21 cellular contexts compared by ENCODE assay signal in the genomic region with DNA sequence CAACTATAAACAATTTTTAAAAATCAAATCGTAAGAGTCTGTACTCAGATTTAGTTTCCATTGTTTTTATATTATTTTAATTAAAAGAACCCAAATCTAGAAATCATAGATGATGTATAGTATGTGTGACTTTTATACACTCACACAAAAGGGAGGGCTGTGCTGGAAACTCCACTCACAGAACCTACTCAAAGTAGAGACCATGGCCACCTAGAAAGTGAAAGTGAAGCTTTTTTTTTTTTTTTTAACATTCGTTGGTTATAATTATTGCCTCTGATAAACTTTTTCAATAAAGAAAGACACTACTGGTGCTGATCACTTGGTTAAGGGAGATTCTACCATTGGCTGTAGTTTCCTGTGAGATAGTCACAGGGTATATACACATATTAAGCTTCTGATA. TPM values are rescaled to one million over a fixed set of nuclear protein-coding genes. Genes with fewer than 3 reads are reported as not detected.
DNase-seq lines count a peak whose midpoint lies in the region; ATAC-seq, FAIRE-seq and TF ChIP-seq lines count a peak whose summit lies in the region.
"Had no signal": no experiment of that assay in that cellular context is flagged by ENCODE, and none has a peak within 500 bp of the region (broad histone marks: within the 10 kb centered on the region; RNA-seq: fewer than 3 reads in every experiment).

No MANE protein-coding gene starts in this region.

- SMC1A ChIA-PET in GM12878 (lab: Charles Lee; ENCODE audit: uncharacterized antibody, unreplicated experiment): interaction anchor here (1.0 to 2.8 kb wide), 7 partner anchors 8 to 307 kb away, joined by 3 to 10 read pairs (median 4); no protein-coding TSS in a partner anchor

- no peak overlapping the region for H3K27ac Mint-ChIP-seq in activated CD8-positive, alpha-beta T cell treated with anti-CD3 and anti-CD28 coated beads for 36 hours
- H3K27ac Mint-ChIP-seq in activated CD8-positive, alpha-beta T cell treated with anti-CD3 and anti-CD28 coated beads, Interleukin-2, amount 10 ng/mL, durations not matched to agents 7 days and 5 days: no peak overlapping the region
- H3K27ac Mint-ChIP-seq in CD8-positive, alpha-beta memory T cell: no peak overlapping the region

- no TSS peak for BruUV-seq in GM12878 (replicated peaks; lab: Mats Ljungman, UMichigan)

- H3K36me3 Mint-ChIP-seq in activated CD8-positive, alpha-beta T cell treated with anti-CD3 and anti-CD28 coated beads for 36 hours (ENCODE audit: low read depth): no peaks in the 10 kb centered on the region
- H3K36me3 Mint-ChIP-seq in activated CD8-positive, alpha-beta T cell treated with anti-CD3 and anti-CD28 coated beads, Interleukin-2, amount 10 ng/mL, durations not matched to agents 7 days and 5 days (ENCODE audit: low read depth): no peaks in the 10 kb centered on the region
- H3K36me3 Mint-ChIP-seq in CD8-positive, alpha-beta memory T cell: peaks cover 0 to 2% (median 0%) of the 10 kb centered on the region in 3 donors

- H3K27me3 ChIP-seq in GM12878 (replicated peaks in 1 of 2; ENCODE audit: control insufficient read depth in 2 of 2, insufficient read depth in 2 of 2, low read length in 1 of 2): no peaks in the 10 kb centered on the region
- H3K27me3 ChIP-seq in CD8-positive, alpha-beta memory T cell (ENCODE audit: insufficient read depth, low read length, poor library complexity, severe bottlenecking): no peaks in the 10 kb centered on the region

- no peaks in the 10 kb centered on the region for H3K9me3 Mint-ChIP-seq in activated CD8-positive, alpha-beta T cell treated with anti-CD3 and anti-CD28 coated beads for 36 hours
- H3K9me3 Mint-ChIP-seq in activated CD8-positive, alpha-beta T cell treated with anti-CD3 and anti-CD28 coated beads, Interleukin-2, amount 10 ng/mL, durations not matched to agents 7 days and 5 days (ENCODE audit: insufficient read depth): no peaks in the 10 kb centered on the region
- peaks cover 0 to 15% (median 6%) of the 10 kb centered on the region in 5 donors for H3K9me3 Mint-ChIP-seq in CD8-positive, alpha-beta memory T cell

- no peak for TF ChIP-seq CTCF in activated CD8-positive, alpha-beta T cell treated with anti-CD3 and anti-CD28 coated beads for 36 hours (IDR thresholded peaks at IDR 0.05)
- TF ChIP-seq CTCF in GM12878 (IDR thresholded peaks at IDR 0.05 in 2 of 3, conservative IDR thresholded peaks at IDR 0.05 in 1 of 3; ENCODE audit: control insufficient read depth in 2 of 3, extremely low read depth in 1 of 3, insufficient read depth in 1 of 3, low read depth in 3 of 3, low read length in 3 of 3): no peak

- H3K27me3 Mint-ChIP-seq in activated CD8-positive, alpha-beta T cell treated with anti-CD3 and anti-CD28 coated beads for 36 hours: no peaks in the 10 kb centered on the region
- no peaks in the 10 kb centered on the region for H3K27me3 Mint-ChIP-seq in activated CD8-positive, alpha-beta T cell treated with anti-CD3 and anti-CD28 coated beads, Interleukin-2, amount 10 ng/mL, durations not matched to agents 7 days and 5 days (ENCODE audit: low read depth)
- H3K27me3 Mint-ChIP-seq in CD8-positive, alpha-beta memory T cell: no peaks in the 10 kb centered on the region

- H3K9me3 ChIP-seq in GM12878 (replicated peaks; ENCODE audit: control insufficient read depth, insufficient read depth, low read length): no peaks in the 10 kb centered on the region; the same call in 2 of the 3 replicates
- H3K9me3 ChIP-seq in CD8-positive, alpha-beta memory T cell (ENCODE audit: low read length): no peaks in the 10 kb centered on the region

- no peak for TF ChIP-seq RAD21 in GM12878 (IDR thresholded peaks at IDR 0.05; ENCODE audit: insufficient read depth, low read depth, low read length)

- H3K36me3 ChIP-seq in GM12878 (ENCODE audit: control insufficient read depth in 2 of 2, insufficient read depth in 2 of 2, low read length in 1 of 2): no peaks in the 10 kb centered on the region
- no peaks in the 10 kb centered on the region for H3K36me3 ChIP-seq in CD8-positive, alpha-beta memory T cell (ENCODE audit: insufficient read depth, low read length)

- H3K79me2 ChIP-seq in GM12878 (ENCODE audit: control insufficient read depth, insufficient read depth, low read length): no peaks in the 10 kb centered on the region

- H3K4me3 Mint-ChIP-seq in activated CD8-positive, alpha-beta T cell treated with anti-CD3 and anti-CD28 coated beads for 36 hours: no peak overlapping the region
- H3K4me3 Mint-ChIP-seq in activated CD8-positive, alpha-beta T cell treated with anti-CD3 and anti-CD28 coated beads, Interleukin-2, amount 10 ng/mL, durations not matched to agents 7 days and 5 days: no peak overlapping the region
- H3K4me3 Mint-ChIP-seq in CD8-positive, alpha-beta memory T cell: no peak overlapping the region

- 0 out of 4 replicates have a peak, but pooled peaks of 1 of the 2 experiments have one; percentile 21 for TF ChIP-seq EP300 in GM12878 (IDR thresholded peaks at IDR 0.05; ENCODE audit: borderline replicate concordance in 1 of 2, control insufficient read depth in 1 of 2, low read depth in 2 of 2, low read length in 2 of 2)

- peaks cover 3% of the 10 kb centered on the region for H3K4me1 Mint-ChIP-seq in activated CD8-positive, alpha-beta T cell treated with anti-CD3 and anti-CD28 coated beads for 36 hours (ENCODE audit: low read depth)
- H3K4me1 Mint-ChIP-seq in activated CD8-positive, alpha-beta T cell treated with anti-CD3 and anti-CD28 coated beads, Interleukin-2, amount 10 ng/mL, durations not matched to agents 7 days and 5 days (ENCODE audit: low read depth): no peaks in the 10 kb centered on the region
- H3K4me1 Mint-ChIP-seq in CD8-positive, alpha-beta memory T cell: no peaks in the 10 kb centered on the region

- POLR2A ChIA-PET in activated CD8-positive, alpha-beta T cell treated with anti-CD3 and anti-CD28 coated beads for 36 hours (lab: Charles Lee): no interaction called here
- POLR2A ChIA-PET in activated CD8-positive, alpha-beta T cell treated with anti-CD3 and anti-CD28 coated beads, Interleukin-2, amount 10 ng/mL, durations not matched to agents 7 days and 5 days (lab: Charles Lee): no interaction called here
- POLR2A ChIA-PET in GM12878 (lab: Charles Lee): interaction anchor here (0.5 to 0.8 kb wide), 2 partner anchors 136 to 185 kb away, joined by 3 read pairs; no protein-coding TSS in a partner anchor
- POLR2A ChIA-PET in CD8-positive, alpha-beta memory T cell (lab: Charles Lee): no interaction called here

- WGBS in GM12878 (ENCODE audit: insufficient coverage, insufficient replicate concordance, low lambda C conversion rate, missing lambda C conversion rate): 30% methylated on average over 2 of the region's 2 CpGs

- H3K4me2 ChIP-seq in GM12878 (ENCODE audit: control insufficient read depth, insufficient read depth): peak overlapping the region; percentile 14; the same call in 1 of the 2 replicates

- intact Hi-C loops in activated CD8-positive, alpha-beta T cell treated with anti-CD3 and anti-CD28 coated beads for 36 hours (cut with micrococcal nuclease): no loop called here
- intact Hi-C loops in GM12878 (cut with micrococcal nuclease; ENCODE audit: unreplicated experiment): no loop called here

- peak overlapping the region; percentile 73 for H2AFZ ChIP-seq in GM12878 (ENCODE audit: control insufficient read depth, low read depth, low read length)

- H3K9ac ChIP-seq in GM12878 (ENCODE audit: control insufficient read depth, insufficient read depth, low read length): no peak overlapping the region

- no peaks in the 10 kb centered on the region for H4K20me1 ChIP-seq in GM12878 (ENCODE audit: control insufficient read depth, insufficient read depth)

- no peak for TF ChIP-seq POLR2A in GM12878 (IDR thresholded peaks at IDR 0.05; ENCODE audit: low read depth, low read length)

- in situ Hi-C loops in GM12878 (cut with MboI): no loop called here

- H3K4me3 ChIP-seq in Jurkat, Clone E6-1 (ENCODE audit: low read length): peak overlapping the region; percentile 0; the same call in 1 of the 2 replicates
- 0 out of 2 replicates have a peak overlapping the region, but pooled peaks have one; percentile 2 for H3K4me3 ChIP-seq in GM12878
- no peak overlapping the region for H3K4me3 ChIP-seq in CD8-positive, alpha-beta memory T cell (ENCODE audit: low read length)

- no peaks in the 10 kb centered on the region for H3K4me1 ChIP-seq in GM12878 (ENCODE audit: control insufficient read depth, insufficient read depth, low read length)
- H3K4me1 ChIP-seq in CD8-positive, alpha-beta memory T cell (ENCODE audit: insufficient read depth, low read length): no peaks in the 10 kb centered on the region

- CTCF ChIA-PET in activated CD8-positive, alpha-beta T cell treated with anti-CD3 and anti-CD28 coated beads for 36 hours (lab: Charles Lee): interaction anchor here (1.4 kb wide), 1 partner anchor 10 kb away, joined by 3 read pairs; no protein-coding TSS in a partner anchor
- CTCF ChIA-PET in activated CD8-positive, alpha-beta T cell treated with anti-CD3 and anti-CD28 coated beads, Interleukin-2, amount 10 ng/mL, durations not matched to agents 7 days and 5 days (lab: Charles Lee): no interaction called here
- CTCF ChIA-PET in GM12878 (lab: Yijun Ruan, JAX): interaction anchor here (1.2 kb wide), 1 partner anchor 9 kb away, joined by 3 read pairs; no protein-coding TSS in a partner anchor
- CTCF ChIA-PET in CD8-positive, alpha-beta memory T cell (lab: Charles Lee): no interaction called here

- peak; percentile 2 for DNase-seq in activated CD8-positive, alpha-beta T cell treated with anti-CD3 and anti-CD28 coated beads for 36 hours
- DNase-seq in activated CD8-positive, alpha-beta T cell treated with anti-CD3 and anti-CD28 coated beads, Interleukin-2, amount 10 ng/mL, durations not matched to agents 7 days and 5 days: no peak
- DNase-seq in Jurkat, Clone E6-1 (ENCODE audit: low read depth, low spot score): no peak
- DNase-seq in GM12878 (ENCODE audit: low read depth, low spot score): no peak
- no peak for DNase-seq in CD8-positive, alpha-beta memory T cell
- DNase-seq: C1 segment of cervical spinal cord, DMS153, EL, Karpas-422, MM.1S, NCI-H1092 treated with DMSO at 0.1 percent for 48 hours, NCI-H1694, NCI-H2107, NCI-H226, NCI-H526 treated with DMSO at 0.1 percent for 48 hours had no signal

- RAD21 ChIA-PET in GM12878 (lab: Charles Lee; ENCODE audit: unreplicated experiment): interaction anchor here (0.7 to 2.2 kb wide), 5 partner anchors 62 to 310 kb away, joined by 3 to 6 read pairs (median 4); no protein-coding TSS in a partner anchor

- no peak for ATAC-seq in activated CD8-positive, alpha-beta T cell treated with anti-CD3 and anti-CD28 coated beads for 36 hours
- ATAC-seq in activated CD8-positive, alpha-beta T cell treated with anti-CD3 and anti-CD28 coated beads, Interleukin-2, amount 10 ng/mL, durations not matched to agents 7 days and 5 days: no peak
- peak; percentile 79 for ATAC-seq in GM12878
- no peak for ATAC-seq in HG02610 (IDR thresholded peaks at IDR 0.05; ENCODE audit: unreplicated experiment)
- no peak for ATAC-seq in GM21515 (IDR thresholded peaks at IDR 0.05; ENCODE audit: unreplicated experiment)
- ATAC-seq: HepG2 had no signal

- peak overlapping the region; percentile 4; the same call in 1 of the 2 replicates for H3K27ac ChIP-seq in GM12878 (ENCODE audit: control insufficient read depth, insufficient read depth)
- H3K27ac ChIP-seq in CD8-positive, alpha-beta memory T cell (ENCODE audit: low read depth, low read length): no peak overlapping the region

- no peak for FAIRE-seq in GM12878 (lab: Jason Lieb, UNC)
- FAIRE-seq: A204.1, HepG2 had no signal

RNA-seq across cellular contexts. Expression of gene PRL, which starts 37.9 kb away (rescaled TPM):
- under 1 TPM; 0.52 to 0.60 TPM for total RNA-seq in activated CD8-positive, alpha-beta T cell treated with anti-CD3 and anti-CD28 coated beads for 36 hours
- total RNA-seq in activated CD8-positive, alpha-beta T cell treated with anti-CD3 and anti-CD28 coated beads, Interleukin-2, amount 10 ng/mL, durations not matched to agents 7 days and 5 days: not detected
- not detected for polyA plus RNA-seq in Jurkat, Clone E6-1 (2012; ENCODE audit: insufficient read depth, insufficient read length)
- not detected in 2 replicates for total RNA-seq in GM12878 (2013; cell fraction: nucleolus; rRNA removed)
- 12.3 and 14.9 TPM in 2 replicates for total RNA-seq in GM12878 (2014; rRNA removed)
- total RNA-seq in GM12878 (2014; rRNA removed; fragmentation: Illumina TruSeq; extraction: Trizol): 17.4 and 18.3 TPM in 2 replicates
- total RNA-seq in GM12878 (2021): 19.1 and 20.3 TPM in 2 replicates
- polyA plus RNA-seq in GM12878 (2011; ENCODE audit: low read depth): 5.3 TPM
- polyA plus RNA-seq in GM12878 (2011; rRNA removed): 0.05 TPM in 1 of 2 replicates, not detected in the other
- not detected in 2 replicates for polyA plus RNA-seq in GM12878 (2011; cell fraction: cytosol; rRNA removed)
- not detected in 2 replicates for polyA plus RNA-seq in GM12878 (2011; cell fraction: nucleus; rRNA removed)
- polyA plus RNA-seq in GM12878 (2012): 2.4 and 6.6 TPM in 2 replicates
- polyA plus RNA-seq in GM12878 (2014; fragmentation: Illumina TruSeq; extraction: Trizol): 25.9 and 26.1 TPM in 2 replicates
- 10 to 100 TPM; 27.6 to 34.9 TPM for polyA plus RNA-seq in GM12878 (2014; fragmentation: Nextera tagmentation; extraction: Ambion mirVana)
- polyA plus RNA-seq in GM12878 (2014; rRNA removed): 23.2 and 23.4 TPM in 2 replicates
- polyA plus RNA-seq in GM12878 (2016; fragmentation: Nextera tagmentation; extraction: Ambion mirVana): 10 to 100 TPM; 23.8 to 29.2 TPM
- not detected in 2 replicates for polyA minus RNA-seq in GM12878 (2011; rRNA and poly(A)+ RNA removed)
- not detected in 2 replicates for polyA minus RNA-seq in GM12878 (2011; cell fraction: cytosol; rRNA and poly(A)+ RNA removed)
- not detected in 2 replicates for polyA minus RNA-seq in GM12878 (2011; cell fraction: nucleus; rRNA and poly(A)+ RNA removed)
- not detected for total RNA-seq in CD8-positive, alpha-beta memory T cell
- 0.21 TPM for polyA plus RNA-seq in CD8-positive, alpha-beta memory T cell
- total RNA-seq: H4; HepG2; T-helper 1 cell treated with Interleukin-12 subunit alpha and Interleukin-12 subunit beta and Interleukin-4 antibody, amounts not matched to agents 30 ng/mL and 1 ng/mL, for 36 hours had no signal
- polyA plus RNA-seq: HepG2 had no signal

Comparison
In these comparisons a context has a peak if more than half of its experiments do, and no peak if none do; other contexts are left out.
1. CTCF ChIA-PET loops: an anchor here in activated CD8-positive, alpha-beta T cell treated with anti-CD3 and anti-CD28 coated beads for 36 hours (1.4 kb wide) and GM12878 (1.2 kb wide); none called in activated CD8-positive, alpha-beta T cell treated with anti-CD3 and anti-CD28 coated beads, Interleukin-2, amount 10 ng/mL, durations not matched to agents 7 days and 5 days and CD8-positive, alpha-beta memory T cell.